Comparison of ENCODE assay signal across 13 cellular contexts in the genomic region with DNA sequence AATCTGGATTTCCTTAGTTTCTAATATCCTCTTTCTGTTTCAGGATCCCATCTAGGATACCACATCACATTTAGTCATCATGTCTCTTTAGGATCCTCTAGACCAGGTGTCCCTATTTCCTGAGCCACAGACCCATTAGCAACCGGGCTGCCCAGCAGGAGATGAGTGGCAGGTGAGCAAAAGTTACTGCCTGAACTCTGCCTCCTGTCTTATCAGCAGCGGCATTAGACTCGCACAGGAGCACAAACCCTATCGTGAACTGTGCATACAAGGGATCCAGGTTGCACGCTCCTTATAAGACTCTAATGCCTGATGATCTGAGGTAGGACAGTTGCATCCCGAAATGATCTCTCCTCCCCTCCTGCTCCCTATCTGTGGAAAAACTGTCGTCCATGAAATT. TPM values are rescaled to one million over a fixed set of nuclear protein-coding genes. Genes with fewer than 3 reads are reported as not detected.
DNase-seq lines count a peak whose midpoint lies in the region; ATAC-seq, FAIRE-seq and TF ChIP-seq lines count a peak whose summit lies in the region.
"Had no signal": no experiment of that assay in that cellular context is flagged by ENCODE, and none has a peak within 500 bp of the region (broad histone marks: within the 10 kb centered on the region; RNA-seq: fewer than 3 reads in every experiment).

No MANE protein-coding gene starts in this region.

- no peak overlapping the region for H2BK15ac ChIP-seq in H1 (ENCODE audit: low read length)

- H3K79me2 ChIP-seq in H1 (ENCODE audit: control insufficient read depth in 1 of 2, insufficient read depth in 2 of 2, low read length in 2 of 2) = no peaks in the 10 kb centered on the region

- WGBS in H1 (ENCODE audit: extremely low coverage in 1 of 2, insufficient coverage in 1 of 2, insufficient read length in 1 of 2, insufficient replicate concordance in 2 of 2, low coverage in 1 of 2, low lambda C conversion rate in 2 of 2, missing lambda C conversion rate in 1 of 2), 2 experiments = 93% methylated on average over 7 of the region's 7 CpGs; no CpG with 5 or more reads in 1 of the 2 experiments

- TF ChIP-seq RAD21 in H1 (IDR thresholded peaks at IDR 0.05 in 1 of 2, conservative IDR thresholded peaks at IDR 0.05 in 1 of 2; ENCODE audit: low read depth in 2 of 2, low read length in 2 of 2) = no peak

- H2AK5ac ChIP-seq in H1 (ENCODE audit: low read depth, low read length) = no peak overlapping the region

- peaks cover 0 to 1% (median 0%) of the 10 kb centered on the region in 7 donors for H3K4me1 Mint-ChIP-seq in naive thymus-derived CD4-positive, alpha-beta T cell
- H3K4me1 Mint-ChIP-seq: GM23338, H9 had no signal

- H3K4ac ChIP-seq in H1 (replicated peaks; ENCODE audit: insufficient read length, low read depth, low read length) = no peak overlapping the region

- no peak for ATAC-seq in naive thymus-derived CD4-positive, alpha-beta T cell
- no peak for ATAC-seq in HG03442 (IDR thresholded peaks at IDR 0.05; ENCODE audit: unreplicated experiment)
- ATAC-seq: CD8-positive, alpha-beta T cell; GM23338 had no signal

- H2BK120ac ChIP-seq in H1 (replicated peaks; ENCODE audit: low read depth, low read length) = no peak overlapping the region

- peaks cover 0 to 7% (median 0%) of the 10 kb centered on the region in 4 donors for H3K4me1 ChIP-seq in Peyer's patch
- no peaks in the 10 kb centered on the region for H3K4me1 ChIP-seq in H1 (replicated peaks in 1 of 4; ENCODE audit: control insufficient read depth in 3 of 4, insufficient read depth in 4 of 4, low read length in 3 of 4)
- peaks cover 9 to 27% of the 10 kb centered on the region in 2 donors for H3K4me1 ChIP-seq in mucosa of rectum (ENCODE audit: control insufficient read depth in 2 of 2, insufficient read depth in 2 of 2, low read length in 2 of 2)
- H3K4me1 ChIP-seq in naive thymus-derived CD4-positive, alpha-beta T cell (ENCODE audit: control insufficient read depth in 2 of 2, insufficient read depth in 2 of 2, low read length in 2 of 2) = no peaks in the 10 kb centered on the region

- H3K56ac ChIP-seq in H1 (replicated peaks; ENCODE audit: insufficient read length, low read depth, low read length) = no peak overlapping the region

- no peaks in the 10 kb centered on the region for H4K20me1 ChIP-seq in H1 (replicated peaks in 1 of 2; ENCODE audit: control insufficient read depth in 1 of 2, insufficient read depth in 2 of 2, low read length in 2 of 2)

- H3K9me3 Mint-ChIP-seq in naive thymus-derived CD4-positive, alpha-beta T cell = no peaks in the 10 kb centered on the region
- H3K9me3 Mint-ChIP-seq: CD8-positive, alpha-beta T cell; GM23338; H9 had no signal

- intact Hi-C loops in naive thymus-derived CD4-positive, alpha-beta T cell (cut with micrococcal nuclease) = no loop called here
- intact Hi-C loops in posterior cingulate gyrus (cut with DNase I) = no loop called here

- no peak overlapping the region for H2BK5ac ChIP-seq in H1 (ENCODE audit: low read depth, low read length)

- H2BK20ac ChIP-seq in H1 (ENCODE audit: low read length) = no peak overlapping the region

- no peaks in the 10 kb centered on the region for H3K23me2 ChIP-seq in H1 (ENCODE audit: low read depth, low read length)

- H3K79me1 ChIP-seq in H1 (ENCODE audit: low read depth, low read length) = no peaks in the 10 kb centered on the region

- H3K9me3 ChIP-seq in Peyer's patch (no peaks in the 10 kb centered on the region), H1 (ENCODE audit: insufficient read depth in 2 of 2, low read depth in 1 of 2, low read length in 1 of 2) (no peaks in the 10 kb centered on the region), mucosa of rectum (ENCODE audit: control insufficient read depth in 2 of 2, low read length in 2 of 2) (no peaks in the 10 kb centered on the region)
- H3K9me3 ChIP-seq in naive thymus-derived CD4-positive, alpha-beta T cell (ENCODE audit: control insufficient read depth in 2 of 3, low read length in 3 of 3) = no peaks in the 10 kb centered on the region

- no peak overlapping the region for H3K4me2 ChIP-seq in H1 (ENCODE audit: insufficient read depth in 1 of 2, low read depth in 2 of 2, low read length in 2 of 2)
- H3K4me2 ChIP-seq: GM23338 had no signal

- H3K27me3 Mint-ChIP-seq in naive thymus-derived CD4-positive, alpha-beta T cell = peaks cover 0 to 35% (median 4%) of the 10 kb centered on the region in 5 donors

- peak overlapping the region; percentile 21 for H3K23ac ChIP-seq in H1 (ENCODE audit: insufficient read length)

- no peaks in the 10 kb centered on the region for H3K27me3 ChIP-seq in Peyer's patch
- no peaks in the 10 kb centered on the region for H3K27me3 ChIP-seq in H1 (replicated peaks in 1 of 4; ENCODE audit: control insufficient read depth in 3 of 4, extremely low read depth in 1 of 4, insufficient read depth in 3 of 4, low read length in 3 of 4)
- H3K27me3 ChIP-seq in mucosa of rectum (ENCODE audit: control insufficient read depth in 2 of 2, insufficient read depth in 2 of 2, low read length in 2 of 2) = no peaks in the 10 kb centered on the region
- H3K27me3 ChIP-seq in naive thymus-derived CD4-positive, alpha-beta T cell (ENCODE audit: control insufficient read depth in 2 of 2, insufficient read depth in 2 of 2, low read length in 2 of 2) = no peaks in the 10 kb centered on the region

- no peak for FAIRE-seq in H1 (lab: Jason Lieb, UNC)

- H4K5ac ChIP-seq in H1 (ENCODE audit: insufficient read length, low read depth, low read length) = no peak overlapping the region

- no peak overlapping the region for H3K4me3 Mint-ChIP-seq in naive thymus-derived CD4-positive, alpha-beta T cell
- H3K4me3 Mint-ChIP-seq: CD14-positive monocyte; CD8-positive, alpha-beta T cell; GM23338; H9 had no signal

- H3K18ac ChIP-seq in H1 (ENCODE audit: extremely low read depth, low read length) = no peak overlapping the region

- CTCF ChIA-PET in H1 (lab: Charles Lee; ENCODE audit: partially characterized antibody) = no interaction called here
- CTCF ChIA-PET in naive thymus-derived CD4-positive, alpha-beta T cell (lab: Charles Lee) = no interaction called here

- no peak overlapping the region for H4K8ac ChIP-seq in H1 (ENCODE audit: extremely low read depth, insufficient read depth, low read length)

- H3K4me3 ChIP-seq in Peyer's patch (peak overlapping the region in 2 of 4 donors; percentile 37 to 39), H1 (ENCODE audit: extremely low read depth in 1 of 4, insufficient read depth in 2 of 4, low read depth in 3 of 4, low read length in 4 of 4) (no peak overlapping the region), mucosa of rectum (ENCODE audit: low read length in 2 of 2) (peak overlapping the region; percentile 50 to 67)
- no peak overlapping the region for H3K4me3 ChIP-seq in naive thymus-derived CD4-positive, alpha-beta T cell (ENCODE audit: low read length)
- H3K4me3 ChIP-seq: GM23338 had no signal

- H3K9ac ChIP-seq in H1 (replicated peaks in 1 of 4; ENCODE audit: extremely low read depth in 1 of 4, low read depth in 3 of 4, low read length in 3 of 4) (no peak overlapping the region), mucosa of rectum (ENCODE audit: low read depth in 1 of 2, low read length in 2 of 2) (peak overlapping the region in 1 of 2 donors; percentile 14)

- no peak for TF ChIP-seq EP300 in H1 (IDR thresholded peaks at IDR 0.05; ENCODE audit: borderline replicate concordance in 1 of 2, low read depth in 2 of 2, low read length in 2 of 2)

- TF ChIP-seq CTCF in Peyer's patch (IDR thresholded peaks at IDR 0.05) (peak in 3 of 6 experiments; percentile 18 to 32 (median 23)), H1 (IDR thresholded peaks at IDR 0.05; ENCODE audit: control extremely low read depth in 1 of 3, insufficient read depth in 1 of 3, low read depth in 1 of 3, low read length in 3 of 3) (no peak)

- H4K91ac ChIP-seq in H1 (replicated peaks; ENCODE audit: insufficient read length, low read length) = no peak overlapping the region

- no peak overlapping the region for H3K27ac Mint-ChIP-seq in naive thymus-derived CD4-positive, alpha-beta T cell
- H3K27ac Mint-ChIP-seq: CD8-positive, alpha-beta T cell; GM23338; H9 had no signal

- H3K36me3 Mint-ChIP-seq in naive thymus-derived CD4-positive, alpha-beta T cell = no peaks in the 10 kb centered on the region
- H3K36me3 Mint-ChIP-seq: CD14-positive monocyte; CD8-positive, alpha-beta T cell had no signal

- no peak overlapping the region for H2AFZ ChIP-seq in H1 (ENCODE audit: low read length)
- H2AFZ ChIP-seq: GM23338 had no signal

- TF ChIP-seq POLR2A in Peyer's patch (IDR thresholded peaks at IDR 0.05) (no peak), H1 (IDR thresholded peaks at IDR 0.05; ENCODE audit: control extremely low read depth in 1 of 2, low read depth in 2 of 2, low read length in 2 of 2) (no peak)

- peak in 2 of 3 donors; percentile 63 to 75 for DNase-seq in Peyer's patch
- DNase-seq in H1 (ENCODE audit: low read depth in 1 of 2, low spot score in 2 of 2) = no peak
- no peak for DNase-seq in naive thymus-derived CD4-positive, alpha-beta T cell
- no peak for DNase-seq in posterior cingulate gyrus
- DNase-seq in kidney tubule cell (ENCODE audit: low spot score) = no peak
- DNase-seq: Calu3; CD8-positive, alpha-beta T cell; DMS 273 treated with DMSO at 0.1 percent for 48 hours; H9 had no signal

- H3K36me3 ChIP-seq in Peyer's patch = no peaks in the 10 kb centered on the region
- no peaks in the 10 kb centered on the region for H3K36me3 ChIP-seq in H1 (ENCODE audit: control insufficient read depth in 2 of 4, insufficient read depth in 4 of 4, low read length in 3 of 4)
- H3K36me3 ChIP-seq in mucosa of rectum (ENCODE audit: control insufficient read depth in 2 of 2, insufficient read depth in 2 of 2, low read length in 2 of 2) = no peaks in the 10 kb centered on the region
- H3K36me3 ChIP-seq in naive thymus-derived CD4-positive, alpha-beta T cell (ENCODE audit: control insufficient read depth in 2 of 3, insufficient read depth in 3 of 3, low read length in 3 of 3) = no peaks in the 10 kb centered on the region

- H3K27ac ChIP-seq in Peyer's patch (peak overlapping the region in 2 of 4 donors; percentile 81 to 93), H1 (ENCODE audit: low read depth, low read length) (no peak overlapping the region), mucosa of rectum (ENCODE audit: low read depth in 2 of 2, low read length in 2 of 2) (peak overlapping the region; percentile 88 to 92)
- H3K27ac ChIP-seq in naive thymus-derived CD4-positive, alpha-beta T cell (ENCODE audit: low read depth, low read length) = no peak overlapping the region

- POLR2A ChIA-PET in H1 (lab: Charles Lee; ENCODE audit: partially characterized antibody) = no interaction called here
- POLR2A ChIA-PET in naive thymus-derived CD4-positive, alpha-beta T cell (lab: Charles Lee) = no interaction called here

- H3K14ac ChIP-seq in H1 (ENCODE audit: insufficient read length) = no peak overlapping the region

- H2BK12ac ChIP-seq in H1 (ENCODE audit: low read depth, low read length) = no peak overlapping the region

RNA-seq across cellular contexts. Expression of gene CEBPG, which starts 7.8 kb away (rescaled TPM):
- 10 to 100 TPM; 33.0 to 75.5 (median 50.5) TPM for total RNA-seq in Peyer's patch
- total RNA-seq in H1 (2021; fragmentation: NEBNext Ultra II Directional; extraction: Animal tissue kit (Norgen Biotek cat#: 25700)) = 32.7 and 35.4 TPM in 2 replicates
- polyA plus RNA-seq in H1 (2011; rRNA removed) = 10.9 and 12.3 TPM in 2 replicates
- 20.1 TPM for polyA plus RNA-seq in H1 (2011; cell fraction: cytosol; rRNA removed)
- polyA plus RNA-seq in H1 (2011; cell fraction: nucleus; rRNA removed) = 12.8 TPM
- 18.6 to 27.0 TPM (median 20.1 TPM) in 4 replicates for polyA plus RNA-seq in H1 (2012, experiment 1 of 2)
- polyA plus RNA-seq in H1 (2012, experiment 2 of 2) = 2.7 TPM
- polyA plus RNA-seq in H1 (2013, experiment 1 of 2) = 16.3 TPM
- polyA plus RNA-seq in H1 (2013, experiment 2 of 2) = 16.9 TPM
- 23.8 and 26.8 TPM in 2 replicates for polyA minus RNA-seq in H1 (2011; rRNA and poly(A)+ RNA removed)
- 13.9 TPM for polyA minus RNA-seq in H1 (2011; cell fraction: cytosol; rRNA and poly(A)+ RNA removed)
- polyA minus RNA-seq in H1 (2011; cell fraction: nucleus; rRNA and poly(A)+ RNA removed) = 33.7 TPM
- total RNA-seq in naive thymus-derived CD4-positive, alpha-beta T cell = 10 to 100 TPM; 17.1 to 22.4 (median 21.1) TPM
- 1 to 10 TPM; 7.8 to 7.9 TPM for polyA plus RNA-seq in naive thymus-derived CD4-positive, alpha-beta T cell

Comparison
In these comparisons a context has a peak if more than half of its experiments do, and no peak if none do; other contexts are left out.
1. DNase-seq: peak in Peyer's patch (2 of 3); none in H1 (0 of 2), naive thymus-derived CD4-positive, alpha-beta T cell (0 of 9), posterior cingulate gyrus (0 of 10) and kidney tubule cell (single experiment).
2. H3K27ac ChIP-seq: peak in mucosa of rectum (2 of 2); none in H1 (single experiment) and naive thymus-derived CD4-positive, alpha-beta T cell (single experiment).
3. H3K4me3 ChIP-seq: peak in mucosa of rectum (2 of 2); none in H1 (0 of 4) and naive thymus-derived CD4-positive, alpha-beta T cell (single experiment).